21 cellular contexts compared by ENCODE assay signal in genomic region chr9:31372796-31373587, GRCh38.
DNase-seq lines count a peak whose midpoint lies in the region; ATAC-seq, FAIRE-seq and TF ChIP-seq lines count a peak whose summit lies in the region.
"Had no signal": no experiment of that assay in that cellular context is flagged by ENCODE, and none has a peak within 500 bp of the region (broad histone marks: within the 10 kb centered on the region; RNA-seq: fewer than 3 reads in every experiment).

No MANE protein-coding gene starts in this region.

- H3K4me3 ChIP-seq in OCI-LY1 (ENCODE audit: low read depth, low read length, poor library complexity, severe bottlenecking) (no peak overlapping the region), epithelial cell of esophagus (ENCODE audit: low read length) (no peak overlapping the region)
- H3K4me3 ChIP-seq: MG63, SJSA1 had no signal

- no peaks in the 10 kb centered on the region for H3K4me1 ChIP-seq in OCI-LY1 (ENCODE audit: insufficient read depth, low read length, severe bottlenecking)
- H3K4me1 ChIP-seq: Caco-2, SJSA1 had no signal

- no peaks in the 10 kb centered on the region for H3K27me3 ChIP-seq in OCI-LY1 (ENCODE audit: insufficient read depth, low read length)
- H3K27me3 ChIP-seq: MG63, SJSA1 had no signal

- TF ChIP-seq CTCF in OCI-LY1 (IDR thresholded peaks at IDR 0.05; ENCODE audit: low read length) (no peak), epithelial cell of esophagus (IDR thresholded peaks at IDR 0.05; ENCODE audit: insufficient read depth, low read depth, low read length, missing control alignments) (no peak)

- no peak overlapping the region for H3K9ac ChIP-seq in OCI-LY1 (ENCODE audit: low read length)

- DNase-seq in GM18507 (ENCODE audit: extremely low spot score, insufficient read length, low read depth) (no peak), epithelial cell of esophagus (ENCODE audit: low read depth) (peak; percentile 92), COR-L47 (lab: John Stamatoyannopoulos, UW) (no peak), GOT3 (lab: John Stamatoyannopoulos, UW) (no peak), AG08395 (ENCODE audit: low spot score) (no peak)
- DNase-seq: Caco-2, KBM-7, MG63, NCI-H1092 treated with DMSO at 0.1 percent for 48 hours, NCI-H187 treated with DMSO at 0.1 percent for 48 hours, NCI-H2171 treated with DMSO at 0.1 percent for 48 hours, NCI-H510A, NCI-H82, SW 1271 had no signal

- no peaks in the 10 kb centered on the region for H4K20me1 ChIP-seq in OCI-LY1 (ENCODE audit: insufficient read depth, low read length)

- H3K79me2 ChIP-seq in OCI-LY1 (ENCODE audit: insufficient read depth, low read length), result no peaks in the 10 kb centered on the region

- no peaks in the 10 kb centered on the region for H3F3A ChIP-seq in OCI-LY1 (ENCODE audit: insufficient read depth, low read length)

- H3K9me3 ChIP-seq in OCI-LY1 (ENCODE audit: low read length), result no peaks in the 10 kb centered on the region
- H3K9me3 ChIP-seq: Caco-2, MG63, SJSA1 had no signal

- no peak overlapping the region for H3K27ac ChIP-seq in OCI-LY1 (ENCODE audit: low read depth, low read length, poor library complexity, severe bottlenecking)
- H3K27ac ChIP-seq: C4-2B, SJSA1 had no signal

- no peaks in the 10 kb centered on the region for H3K36me3 ChIP-seq in OCI-LY1 (ENCODE audit: insufficient read depth, low read length)
- H3K36me3 ChIP-seq: MG63, SJSA1 had no signal

- H3K9me2 ChIP-seq in OCI-LY1 (ENCODE audit: low read depth, low read length), result no peaks in the 10 kb centered on the region

- ATAC-seq in HG02981 (IDR thresholded peaks at IDR 0.05; ENCODE audit: unreplicated experiment) (peak; percentile 65), GM18909 (IDR thresholded peaks at IDR 0.05; ENCODE audit: poor library complexity, unreplicated experiment) (no peak)

- no peak overlapping the region for H3K4me2 ChIP-seq in OCI-LY1 (ENCODE audit: low read length)

- peak; percentile 24 for FAIRE-seq in GM18507 (lab: Jason Lieb, UNC)
- FAIRE-seq: A204.1, H54 had no signal

- H2AFZ ChIP-seq in OCI-LY1 (ENCODE audit: low read length), result peak overlapping the region; percentile 55; the same call in 1 of the 2 replicates
